Comparison of ENCODE assay signal across 23 cellular contexts in genomic region chr14:96588410-96589249, GRCh38.
DNase-seq lines count a peak whose midpoint lies in the region; ATAC-seq and TF ChIP-seq lines count a peak whose summit lies in the region.
"Had no signal": no experiment of that assay in that cellular context is flagged by ENCODE, and none has a peak within 500 bp of the region (broad histone marks: within the 10 kb centered on the region; RNA-seq: fewer than 3 reads in every experiment).

No MANE protein-coding gene starts in this region.

- no peaks in the 10 kb centered on the region for H3K36me3 Mint-ChIP-seq in activated CD4-positive, alpha-beta memory T cell treated with anti-CD3 and anti-CD28 coated beads, Interleukin-2, amount 10 ng/mL, durations not matched to agents 7 days and 5 days (ENCODE audit: low read depth)
- H3K36me3 Mint-ChIP-seq in activated CD4-positive, alpha-beta memory T cell treated with anti-CD3 and anti-CD28 coated beads for 36 hours, result no peaks in the 10 kb centered on the region
- H3K36me3 Mint-ChIP-seq in activated B cell treated with CpG ODN at 0.5 μM for 24 hours (ENCODE audit: low read depth) (no peaks in the 10 kb centered on the region), naive B cell (no peaks in the 10 kb centered on the region)
- H3K36me3 Mint-ChIP-seq: WTC11 had no signal

- POLR2A ChIA-PET in activated CD4-positive, alpha-beta memory T cell treated with anti-CD3 and anti-CD28 coated beads, Interleukin-2, amount 10 ng/mL, durations not matched to agents 7 days and 5 days (lab: Charles Lee), result interaction anchor here (0.9 kb wide), 1 partner anchor 9 kb away, joined by 4 read pairs; no protein-coding TSS in a partner anchor
- POLR2A ChIA-PET in activated CD4-positive, alpha-beta memory T cell treated with anti-CD3 and anti-CD28 coated beads for 36 hours (lab: Charles Lee), result no interaction called here
- POLR2A ChIA-PET in activated B cell treated with CpG ODN at 0.5 μM for 24 hours (lab: Charles Lee), result no interaction called here

- H3K27ac Mint-ChIP-seq in activated CD4-positive, alpha-beta memory T cell treated with anti-CD3 and anti-CD28 coated beads, Interleukin-2, amount 10 ng/mL, durations not matched to agents 7 days and 5 days, result no peak overlapping the region
- no peak overlapping the region for H3K27ac Mint-ChIP-seq in activated CD4-positive, alpha-beta memory T cell treated with anti-CD3 and anti-CD28 coated beads for 36 hours
- H3K27ac Mint-ChIP-seq in activated B cell treated with CpG ODN at 0.5 μM for 24 hours, result no peak overlapping the region
- peak overlapping the region in 3 of 6 donors; percentile 19 to 49 (median 33) for H3K27ac Mint-ChIP-seq in naive B cell
- H3K27ac Mint-ChIP-seq: activated T-cell treated with anti-CD3 and anti-CD28 coated beads, Interleukin-2, amount 50 U/mL, for 24 hours; stimulated activated naive CD8-positive, alpha-beta T cell treated with anti-CD3 and anti-CD28 coated beads, Interleukin-15, Interleukin-2, amounts not matched to agents 100 ng/mL and 50 ng/mL, for 24 hours; WTC11 had no signal

- H3K27me3 Mint-ChIP-seq in activated CD4-positive, alpha-beta memory T cell treated with anti-CD3 and anti-CD28 coated beads, Interleukin-2, amount 10 ng/mL, durations not matched to agents 7 days and 5 days, result peaks cover 25% of the 10 kb centered on the region
- peaks cover 16% of the 10 kb centered on the region for H3K27me3 Mint-ChIP-seq in activated CD4-positive, alpha-beta memory T cell treated with anti-CD3 and anti-CD28 coated beads for 36 hours
- H3K27me3 Mint-ChIP-seq in activated B cell treated with CpG ODN at 0.5 μM for 24 hours (peaks cover 40% of the 10 kb centered on the region), naive B cell (peaks cover 39 to 56% (median 41%) of the 10 kb centered on the region in 3 donors)

- H3K9me3 ChIP-seq in spleen, result no peaks in the 10 kb centered on the region
- H3K9me3 ChIP-seq: adrenal gland, tibial nerve had no signal

- no peaks in the 10 kb centered on the region for H3K36me3 ChIP-seq in spleen
- H3K36me3 ChIP-seq: adrenal gland, tibial nerve had no signal

- H3K4me3 Mint-ChIP-seq in activated CD4-positive, alpha-beta memory T cell treated with anti-CD3 and anti-CD28 coated beads, Interleukin-2, amount 10 ng/mL, durations not matched to agents 7 days and 5 days, result no peak overlapping the region
- H3K4me3 Mint-ChIP-seq in activated CD4-positive, alpha-beta memory T cell treated with anti-CD3 and anti-CD28 coated beads for 36 hours, result no peak overlapping the region
- peak overlapping the region; percentile 52 for H3K4me3 Mint-ChIP-seq in activated B cell treated with CpG ODN at 0.5 μM for 24 hours
- peak overlapping the region in 5 of 8 donors; percentile 9 to 61 (median 53) for H3K4me3 Mint-ChIP-seq in naive B cell
- H3K4me3 Mint-ChIP-seq: activated T-cell treated with anti-CD3 and anti-CD28 coated beads, Interleukin-2, amount 50 U/mL, for 24 hours; stimulated activated naive CD8-positive, alpha-beta T cell treated with anti-CD3 and anti-CD28 coated beads, Interleukin-15, Interleukin-2, amounts not matched to agents 100 ng/mL and 50 ng/mL, for 24 hours; WTC11 had no signal

- WGBS in spleen, 5 donors, result 26 to 39% (median 35%) methylated on average over 22 of the region's 22 CpGs

- intact Hi-C loops in activated CD4-positive, alpha-beta memory T cell treated with anti-CD3 and anti-CD28 coated beads for 36 hours (cut with micrococcal nuclease), result no loop called here
- intact Hi-C loops in activated B cell treated with CpG ODN at 0.5 μM for 24 hours (cut with micrococcal nuclease), result no loop called here
- intact Hi-C loops in spleen (cut with DNase I; ENCODE audit: low total_unique reads), result no loop called here

- CTCF ChIA-PET in activated CD4-positive, alpha-beta memory T cell treated with anti-CD3 and anti-CD28 coated beads, Interleukin-2, amount 10 ng/mL, durations not matched to agents 7 days and 5 days (lab: Charles Lee), result no interaction called here
- CTCF ChIA-PET in activated CD4-positive, alpha-beta memory T cell treated with anti-CD3 and anti-CD28 coated beads for 36 hours (lab: Charles Lee), result no interaction called here
- CTCF ChIA-PET in activated B cell treated with CpG ODN at 0.5 μM for 24 hours (lab: Charles Lee), result no interaction called here

- TF ChIP-seq CTCF in activated B cell treated with CpG ODN at 0.5 μM for 24 hours (IDR thresholded peaks at IDR 0.05) (no peak), spleen (IDR thresholded peaks at IDR 0.05 in 8 of 11, conservative IDR thresholded peaks at IDR 0.05 in 3 of 11) (no peak)

- TF ChIP-seq POLR2A in spleen (IDR thresholded peaks at IDR 0.05), result no peak

- no peak for ATAC-seq in activated B cell treated with CpG ODN at 0.5 μM for 24 hours (ENCODE audit: low read depth)
- ATAC-seq in naive B cell (ENCODE audit: low read depth in 2 of 2), result no peak
- ATAC-seq in HG02763 (IDR thresholded peaks at IDR 0.05; ENCODE audit: unreplicated experiment), result no peak
- ATAC-seq in HG03520 (IDR thresholded peaks at IDR 0.05; ENCODE audit: unreplicated experiment), result no peak
- ATAC-seq: WTC11 had no signal

- peak overlapping the region in 1 of 8 donors; percentile 11 for H3K4me3 ChIP-seq in spleen
- H3K4me3 ChIP-seq: adrenal gland, tibial nerve had no signal

- H3K27ac ChIP-seq in spleen, result peak overlapping the region in 7 of 8 donors; percentile 39 to 80 (median 73)
- H3K27ac ChIP-seq: adrenal gland, KMS-11, tibial nerve had no signal

- H3K27me3 ChIP-seq in spleen (replicated peaks in 1 of 7), result peaks cover 0 to 70% (median 0%) of the 10 kb centered on the region in 7 donors

- DNase-seq in activated CD4-positive, alpha-beta memory T cell treated with anti-CD3 and anti-CD28 coated beads, Interleukin-2, amount 10 ng/mL, durations not matched to agents 7 days and 5 days, result peak; percentile 14
- no peak for DNase-seq in activated CD4-positive, alpha-beta memory T cell treated with anti-CD3 and anti-CD28 coated beads for 36 hours
- DNase-seq in activated B cell treated with CpG ODN at 0.5 μM for 24 hours (no peak), naive B cell (no peak), spleen (peak; percentile 77), iPS-NIHi11 (ENCODE audit: low spot score) (no peak)
- DNase-seq: 8988T; activated CD4-positive, alpha-beta T cell treated with anti-CD3 and anti-CD28 coated beads, Interleukin-2, amount 50 U/mL, for 4 hours; activated T-cell treated with anti-CD3 and anti-CD28 coated beads, Interleukin-2, amount 50 U/mL, for 24 hours; AML-193; kidney; NCI-H1436 treated with DMSO at 0.1 percent for 48 hours; NCI-H526; nucleus accumbens; SHP77 treated with DMSO at 0.1 percent for 48 hours; T1000 had no signal

- peaks cover 13% of the 10 kb centered on the region for H3K4me1 Mint-ChIP-seq in activated CD4-positive, alpha-beta memory T cell treated with anti-CD3 and anti-CD28 coated beads, Interleukin-2, amount 10 ng/mL, durations not matched to agents 7 days and 5 days
- H3K4me1 Mint-ChIP-seq in activated CD4-positive, alpha-beta memory T cell treated with anti-CD3 and anti-CD28 coated beads for 36 hours (ENCODE audit: low read depth), result peaks cover 8% of the 10 kb centered on the region
- H3K4me1 Mint-ChIP-seq in activated B cell treated with CpG ODN at 0.5 μM for 24 hours (peaks cover 27% of the 10 kb centered on the region), naive B cell (peaks cover 12 to 17% (median 14%) of the 10 kb centered on the region in 3 donors)

- H3K4me1 ChIP-seq in spleen, result peaks cover 11 to 57% (median 29%) of the 10 kb centered on the region in 6 donors

- no peaks in the 10 kb centered on the region for H3K9me3 Mint-ChIP-seq in activated CD4-positive, alpha-beta memory T cell treated with anti-CD3 and anti-CD28 coated beads, Interleukin-2, amount 10 ng/mL, durations not matched to agents 7 days and 5 days
- no peaks in the 10 kb centered on the region for H3K9me3 Mint-ChIP-seq in activated CD4-positive, alpha-beta memory T cell treated with anti-CD3 and anti-CD28 coated beads for 36 hours
- no peaks in the 10 kb centered on the region for H3K9me3 Mint-ChIP-seq in activated B cell treated with CpG ODN at 0.5 μM for 24 hours
- H3K9me3 Mint-ChIP-seq in naive B cell, result no peaks in the 10 kb centered on the region
- H3K9me3 Mint-ChIP-seq: activated T-cell treated with anti-CD3 and anti-CD28 coated beads, Interleukin-2, amount 50 U/mL, for 24 hours; stimulated activated naive CD8-positive, alpha-beta T cell treated with anti-CD3 and anti-CD28 coated beads, Interleukin-15, Interleukin-2, amounts not matched to agents 100 ng/mL and 50 ng/mL, for 24 hours; WTC11 had no signal

Comparison
In these comparisons a context has a peak if more than half of its experiments do, and no peak if none do; other contexts are left out.
1. DNase-seq: peak in activated CD4-positive, alpha-beta memory T cell treated with anti-CD3 and anti-CD28 coated beads, Interleukin-2, amount 10 ng/mL, durations not matched to agents 7 days and 5 days (single experiment) and spleen (single experiment); none in activated CD4-positive, alpha-beta memory T cell treated with anti-CD3 and anti-CD28 coated beads for 36 hours (single experiment), activated B cell treated with CpG ODN at 0.5 μM for 24 hours (single experiment), naive B cell (single experiment) and iPS-NIHi11 (single experiment).
2. H3K4me3 Mint-ChIP-seq: peak in activated B cell treated with CpG ODN at 0.5 μM for 24 hours (single experiment) and naive B cell (5 of 8); none in activated CD4-positive, alpha-beta memory T cell treated with anti-CD3 and anti-CD28 coated beads, Interleukin-2, amount 10 ng/mL, durations not matched to agents 7 days and 5 days (single experiment) and activated CD4-positive, alpha-beta memory T cell treated with anti-CD3 and anti-CD28 coated beads for 36 hours (single experiment).